Comparison of ENCODE assay signal across 1 cellular context in genomic region chr9:69918317-69918716, GRCh38.
TF ChIP-seq lines count a peak whose summit lies in the region.

No MANE protein-coding gene starts in this region.

TF ChIP-seq in HepG2, 621 proteins besides CTCF, POLR2A, EP300 and RAD21 (continued from another document):
- TF ChIP-seq SKIL (CRISPR knock-in tag; IDR thresholded peaks at IDR 0.05; ENCODE audit: borderline replicate concordance) (no peak), ZNF550 (CRISPR knock-in tag; IDR thresholded peaks at IDR 0.05; ENCODE audit: borderline replicate concordance) (no peak), ZNF296 (CRISPR knock-in tag; conservative IDR thresholded peaks at IDR 0.05) (no peak), JUN (CRISPR knock-in tag; IDR thresholded peaks at IDR 0.05) (no peak), PHF21A (CRISPR knock-in tag; IDR thresholded peaks at IDR 0.05) (no peak), RARA (CRISPR knock-in tag; IDR thresholded peaks at IDR 0.05) (no peak), ZNF552 (CRISPR knock-in tag; IDR thresholded peaks at IDR 0.05; ENCODE audit: borderline replicate concordance) (no peak), ATF7 (IDR thresholded peaks at IDR 0.05) (no peak), ATF7 (CRISPR knock-in tag; IDR thresholded peaks at IDR 0.05) (no peak)
- TF ChIP-seq, protein P1, sequence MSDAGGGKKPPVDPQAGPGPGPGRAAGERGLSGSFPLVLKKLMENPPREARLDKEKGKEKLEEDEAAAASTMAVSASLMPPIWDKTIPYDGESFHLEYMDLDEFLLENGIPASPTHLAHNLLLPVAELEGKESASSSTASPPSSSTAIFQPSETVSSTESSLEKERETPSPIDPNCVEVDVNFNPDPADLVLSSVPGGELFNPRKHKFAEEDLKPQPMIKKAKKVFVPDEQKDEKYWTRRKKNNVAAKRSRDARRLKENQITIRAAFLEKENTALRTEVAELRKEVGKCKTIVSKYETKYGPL (CRISPR knock-in tag; IDR thresholded peaks at IDR 0.05) = no peak
- TF ChIP-seq, protein P2, sequence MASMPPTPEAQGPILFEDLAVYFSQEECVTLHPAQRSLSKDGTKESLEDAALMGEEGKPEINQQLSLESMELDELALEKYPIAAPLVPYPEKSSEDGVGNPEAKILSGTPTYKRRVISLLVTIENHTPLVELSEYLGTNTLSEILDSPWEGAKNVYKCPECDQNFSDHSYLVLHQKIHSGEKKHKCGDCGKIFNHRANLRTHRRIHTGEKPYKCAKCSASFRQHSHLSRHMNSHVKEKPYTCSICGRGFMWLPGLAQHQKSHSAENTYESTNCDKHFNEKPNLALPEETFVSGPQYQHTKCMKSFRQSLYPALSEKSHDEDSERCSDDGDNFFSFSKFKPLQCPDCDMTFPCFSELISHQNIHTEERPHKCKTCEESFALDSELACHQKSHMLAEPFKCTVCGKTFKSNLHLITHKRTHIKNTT (CRISPR knock-in tag; IDR thresholded peaks at IDR 0.05) = no peak
- TF ChIP-seq, protein P3, sequence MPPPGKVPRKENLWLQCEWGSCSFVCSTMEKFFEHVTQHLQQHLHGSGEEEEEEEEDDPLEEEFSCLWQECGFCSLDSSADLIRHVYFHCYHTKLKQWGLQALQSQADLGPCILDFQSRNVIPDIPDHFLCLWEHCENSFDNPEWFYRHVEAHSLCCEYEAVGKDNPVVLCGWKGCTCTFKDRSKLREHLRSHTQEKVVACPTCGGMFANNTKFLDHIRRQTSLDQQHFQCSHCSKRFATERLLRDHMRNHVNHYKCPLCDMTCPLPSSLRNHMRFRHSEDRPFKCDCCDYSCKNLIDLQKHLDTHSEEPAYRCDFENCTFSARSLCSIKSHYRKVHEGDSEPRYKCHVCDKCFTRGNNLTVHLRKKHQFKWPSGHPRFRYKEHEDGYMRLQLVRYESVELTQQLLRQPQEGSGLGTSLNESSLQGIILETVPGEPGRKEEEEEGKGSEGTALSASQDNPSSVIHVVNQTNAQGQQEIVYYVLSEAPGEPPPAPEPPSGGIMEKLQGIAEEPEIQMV (CRISPR knock-in tag; IDR thresholded peaks at IDR 0.05; ENCODE audit: low read depth) = no peak
